In genomic region chr17:376936-377863, GRCh38 we compare ENCODE assay signal across 13 cellular contexts. TPM values are rescaled to one million over a fixed set of nuclear protein-coding genes. Genes with fewer than 3 reads are reported as not detected.
DNase-seq lines count a peak whose midpoint lies in the region; ATAC-seq and TF ChIP-seq lines count a peak whose summit lies in the region.
"Had no signal": no experiment of that assay in that cellular context is flagged by ENCODE, and none has a peak within 500 bp of the region (broad histone marks: within the 10 kb centered on the region; RNA-seq: fewer than 3 reads in every experiment).

No MANE protein-coding gene starts in this region.

- intact Hi-C loops in posterior vena cava (cut with DNase I): no loop called here

- no peaks in the 10 kb centered on the region for H3K36me3 Mint-ChIP-seq in chondrocyte (ENCODE audit: low read depth)

- peak; percentile 40 for DNase-seq in H4 (ENCODE audit: low spot score)
- peak; percentile 53 for DNase-seq in NCI-H510A treated with DMSO at 0.1 percent for 48 hours (lab: John Stamatoyannopoulos, UW)
- peak; percentile 27 for DNase-seq in fibroblast of the conjunctiva (ENCODE audit: low read depth)
- peak; percentile 81 for DNase-seq in posterior vena cava (ENCODE audit: low spot score)
- DNase-seq in iPS-NIHi7 (ENCODE audit: extremely low spot score): no peak
- no peak for DNase-seq in chondrocyte (ENCODE audit: low spot score)
- DNase-seq: activated CD4-positive, alpha-beta T cell treated with anti-CD3 and anti-CD28 coated beads, Interleukin-2, amount 10 ng/mL, durations not matched to agents 24 days and 14 days; activated gamma-delta T cell treated with Interleukin-2 at 50 U/mL for 16 hours; foreskin keratinocyte; NCI-H1092; T-helper 1 cell had no signal

- H3K9me3 Mint-ChIP-seq in chondrocyte (ENCODE audit: low read depth): no peaks in the 10 kb centered on the region

- H3K4me1 Mint-ChIP-seq in chondrocyte (ENCODE audit: low read depth): peaks cover 13% of the 10 kb centered on the region

- no peak overlapping the region for H3K4me3 Mint-ChIP-seq in chondrocyte (ENCODE audit: unreplicated experiment)
- H3K4me3 Mint-ChIP-seq: activated CD4-positive, alpha-beta T cell treated with anti-CD3 and anti-CD28 coated beads, Interleukin-2, amount 10 ng/mL, durations not matched to agents 24 days and 14 days; central memory CD8-positive, alpha-beta T cell had no signal

- H3K27ac Mint-ChIP-seq in chondrocyte (ENCODE audit: unreplicated experiment): no peak overlapping the region
- H3K27ac Mint-ChIP-seq: activated CD4-positive, alpha-beta T cell treated with anti-CD3 and anti-CD28 coated beads, Interleukin-2, amount 10 ng/mL, durations not matched to agents 24 days and 14 days had no signal

- no peak for TF ChIP-seq CTCF in chondrocyte (IDR thresholded peaks at IDR 0.05)

- H3K27me3 Mint-ChIP-seq in chondrocyte (ENCODE audit: low read depth): peaks cover 4% of the 10 kb centered on the region
- H3K27me3 Mint-ChIP-seq: central memory CD8-positive, alpha-beta T cell had no signal

- ATAC-seq in GM18861 (IDR thresholded peaks at IDR 0.05; ENCODE audit: unreplicated experiment): no peak
- ATAC-seq: foreskin keratinocyte had no signal

RNA-seq across cellular contexts. Expression of gene RPH3AL, which starts 24.6 kb away (rescaled TPM):
- 6.0 and 9.6 TPM in 2 replicates for total RNA-seq in H4 (2014; rRNA removed; shearing (Covaris generic))
- total RNA-seq in posterior vena cava: 10 to 100 TPM in 1 of 2 donors, 1 to 10 TPM in 1; 9.7 to 11.2 TPM
- total RNA-seq in chondrocyte: 3.4 to 4.1 TPM (median 4.0 TPM) in 3 replicates

Comparison
In these comparisons a context has a peak if more than half of its experiments do, and no peak if none do; other contexts are left out.
1. DNase-seq: peak in H4 (single experiment), NCI-H510A treated with DMSO at 0.1 percent for 48 hours (single experiment), fibroblast of the conjunctiva (single experiment) and posterior vena cava (single experiment); none in iPS-NIHi7 (single experiment) and chondrocyte (single experiment).